Comparison of ENCODE assay signal across 7 cellular contexts in genomic region chr6:296151-297122, GRCh38. TPM values are rescaled to one million over a fixed set of nuclear protein-coding genes. Genes with fewer than 3 reads are reported as not detected.
DNase-seq lines count a peak whose midpoint lies in the region; ATAC-seq and TF ChIP-seq lines count a peak whose summit lies in the region.

No MANE protein-coding gene starts in this region.

- no peaks in the 10 kb centered on the region for H3K27me3 Mint-ChIP-seq in chondrocyte (ENCODE audit: low read depth)

- no peak overlapping the region for H3K4me3 Mint-ChIP-seq in chondrocyte (ENCODE audit: unreplicated experiment)

- no peaks in the 10 kb centered on the region for H3K36me3 ChIP-seq in uterus

- no peak for TF ChIP-seq CTCF in chondrocyte (IDR thresholded peaks at IDR 0.05)
- no peak for TF ChIP-seq CTCF in uterus (IDR thresholded peaks at IDR 0.05)

- H3K9me3 ChIP-seq in uterus, result no peaks in the 10 kb centered on the region

- in situ Hi-C loops in GM18951 (cut with MboI; ENCODE audit: low sequenced_read_pairs, unreplicated experiment), result no loop called here

- H3K27ac Mint-ChIP-seq in chondrocyte (ENCODE audit: unreplicated experiment), result no peak overlapping the region

- intact Hi-C loops in uterus (cut with DNase I; ENCODE audit: low total_unique reads), result no loop called here

- H3K36me3 Mint-ChIP-seq in chondrocyte (ENCODE audit: low read depth), result no peaks in the 10 kb centered on the region

- H3K27ac ChIP-seq in skin epidermis (peak overlapping the region in 20 of 21 experiments; percentile 1 to 66 (median 31)), uterus (no peak overlapping the region)

- TF ChIP-seq POLR2A in GM18951 (IDR thresholded peaks at IDR 0.05; ENCODE audit: extremely low read depth, insufficient read depth, insufficient read length) (peak; percentile 61), uterus (IDR thresholded peaks at IDR 0.05) (no peak)

- no peaks in the 10 kb centered on the region for H3K9me3 Mint-ChIP-seq in chondrocyte (ENCODE audit: low read depth)

- no peaks in the 10 kb centered on the region for H3K4me1 ChIP-seq in uterus

- H3K27me3 ChIP-seq in uterus, result no peaks in the 10 kb centered on the region

- H3K4me3 ChIP-seq in skin epidermis (no peak overlapping the region), uterus (no peak overlapping the region)

- DNase-seq in chondrocyte (ENCODE audit: low spot score) (peak; percentile 92), GM03348 (ENCODE audit: low spot score) (no peak), DMS79 (lab: John Stamatoyannopoulos, UW) (no peak), uterus (no peak)

- H3K4me1 Mint-ChIP-seq in chondrocyte (ENCODE audit: low read depth), result peaks cover 9% of the 10 kb centered on the region

- peak; percentile 21 for ATAC-seq in HG03095 (IDR thresholded peaks at IDR 0.05; ENCODE audit: unreplicated experiment)

RNA-seq across cellular contexts. Expression of gene DUSP22, which starts 4.2 kb away (rescaled TPM):
- total RNA-seq in chondrocyte (24.6 to 35.8 TPM (median 34.2 TPM) in 3 replicates), uterus (10 to 100 TPM; 22.8 to 78.5 (median 46.0) TPM)

Comparison
In these comparisons a context has a peak if more than half of its experiments do, and no peak if none do; other contexts are left out.
1. H3K27ac ChIP-seq: peak in skin epidermis (20 of 21); none in uterus (0 of 2).